ENCODE assay signal across 1 cellular context in genomic region chr7:100865372-100865911, GRCh38.
TF ChIP-seq lines count a peak whose summit lies in the region.

No MANE protein-coding gene starts in this region.

TF ChIP-seq in HEK293, 187 proteins besides CTCF, POLR2A, EP300 and RAD21 (continued from another document):
- no peak for TF ChIP-seq ZBTB17 (tag by site-specific recombination; IDR thresholded peaks at IDR 0.05)
